Comparison of ENCODE assay signal across 8 cellular contexts in the genomic region with DNA sequence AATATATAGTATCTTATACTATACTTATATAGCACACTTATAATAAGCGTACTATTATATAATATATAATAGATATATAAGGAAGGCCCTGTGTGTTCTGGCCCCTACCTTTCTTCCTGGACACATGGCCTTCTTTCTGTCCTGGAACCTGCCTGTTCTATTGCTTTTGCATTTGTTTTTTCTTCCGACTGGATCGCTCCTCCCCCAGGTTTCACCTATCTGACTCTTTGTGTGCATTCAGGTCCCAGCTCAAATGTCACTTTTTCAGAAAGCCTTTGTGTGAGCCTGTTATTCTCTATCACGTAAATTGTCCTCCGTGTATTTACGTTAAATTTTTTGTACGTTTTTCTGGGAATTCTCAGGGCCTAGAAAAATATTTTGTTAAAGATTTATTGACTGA.
DNase-seq lines count a peak whose midpoint lies in the region; ATAC-seq and TF ChIP-seq lines count a peak whose summit lies in the region.

No MANE protein-coding gene starts in this region.

- H3K27me3 Mint-ChIP-seq in memory B cell: no peaks in the 10 kb centered on the region

- peak overlapping the region; percentile 98 for H3K27ac ChIP-seq in 22Rv1
- H3K27ac ChIP-seq in HUES48 (ENCODE audit: low read depth, low read length): peak overlapping the region; percentile 93
- peak overlapping the region; percentile 90 for H3K27ac ChIP-seq in angular gyrus (ENCODE audit: low read depth, low read length)

- ATAC-seq in memory B cell (ENCODE audit: low read depth) (no peak), HG03469 (IDR thresholded peaks at IDR 0.05; ENCODE audit: unreplicated experiment) (no peak), GM18868 (IDR thresholded peaks at IDR 0.05; ENCODE audit: unreplicated experiment) (no peak)

- peak overlapping the region; percentile 94 for H3K27ac Mint-ChIP-seq in memory B cell

- H3K4me1 Mint-ChIP-seq in memory B cell: peaks cover 8% of the 10 kb centered on the region

- peak overlapping the region; percentile 75 for H3K4me3 ChIP-seq in HUES48 (ENCODE audit: low read depth, low read length)

- H3K4me3 Mint-ChIP-seq in memory B cell: peak overlapping the region; percentile 88

- H3K4me1 ChIP-seq in HUES48 (ENCODE audit: control insufficient read depth, insufficient read depth, low read length): peaks cover 8% of the 10 kb centered on the region

- no peak for TF ChIP-seq CTCF in 22Rv1 (IDR thresholded peaks at IDR 0.05)
- no peak for TF ChIP-seq CTCF in GM20000 (IDR thresholded peaks at IDR 0.05; ENCODE audit: extremely low read depth, missing control alignments)

- peak overlapping the region; percentile 32; the same call in 1 of the 2 replicates for H3K9ac ChIP-seq in HUES48 (ENCODE audit: low read depth, low read length)

- H3K27me3 ChIP-seq in HUES48 (ENCODE audit: control insufficient read depth, insufficient read depth, low read length): no peaks in the 10 kb centered on the region

- H3K9me3 Mint-ChIP-seq in memory B cell: no peaks in the 10 kb centered on the region

- peaks cover 2% of the 10 kb centered on the region for H3K36me3 Mint-ChIP-seq in memory B cell

- DNase-seq in memory B cell (ENCODE audit: low spot score in 2 of 2) (no peak), GM20000 (ENCODE audit: low spot score) (no peak)
- no peak for DNase-seq in stimulated activated CD4-positive, alpha-beta T cell treated with anti-CD3 and anti-CD28 coated beads, Interleukin-4, amount 100 ng/mL, for 4 hours

- H3K36me3 ChIP-seq in HUES48 (ENCODE audit: control insufficient read depth, insufficient read depth, low read length): no peaks in the 10 kb centered on the region

- no peaks in the 10 kb centered on the region for H3K9me3 ChIP-seq in HUES48 (ENCODE audit: control insufficient read depth, insufficient read depth, low read length)
